17 cellular contexts compared by ENCODE assay signal in genomic region chr10:28897617-28898464, GRCh38.
DNase-seq lines count a peak whose midpoint lies in the region; ATAC-seq, FAIRE-seq and TF ChIP-seq lines count a peak whose summit lies in the region.
"Had no signal": no experiment of that assay in that cellular context is flagged by ENCODE, and none has a peak within 500 bp of the region (broad histone marks: within the 10 kb centered on the region; RNA-seq: fewer than 3 reads in every experiment).

No MANE protein-coding gene starts in this region.

- peaks cover 3% of the 10 kb centered on the region for H3K36me3 Mint-ChIP-seq in neural crest cell (ENCODE audit: low read depth)

- in situ Hi-C loops in K562 (cut with MboI) (no loop called here), ACHN (cut with HindIII; ENCODE audit: low pct_ligation_motif_present, low pct_unique_long_range_greater_than_20kb, low sequenced_read_pairs) (no loop called here)

- H3K9ac ChIP-seq in BLaER1 treated with 17β-estradiol and CSF1 and Interleukin-3, amounts not matched to agents 10 nM and 100 nM = peak overlapping the region in 2 of 11 experiments; percentile 14 to 40; a peak in 2 of 22 replicates
- no peak overlapping the region for H3K9ac ChIP-seq in K562 (ENCODE audit: insufficient read depth in 1 of 2, low read depth in 2 of 2, low read length in 2 of 2)

- H3K27ac Mint-ChIP-seq in neural crest cell (ENCODE audit: unreplicated experiment) = peak overlapping the region; percentile 79

- H4K20me1 ChIP-seq in BLaER1 treated with 17β-estradiol and CSF1 and Interleukin-3, amounts not matched to agents 10 nM and 100 nM = no peaks in the 10 kb centered on the region
- H4K20me1 ChIP-seq in K562 (replicated peaks; ENCODE audit: control insufficient read depth, insufficient read depth, low read length) = no peaks in the 10 kb centered on the region

- CTCF ChIA-PET in K562 (lab: Yijun Ruan, JAX; ENCODE audit: low intra/inter-chr PET ratio) = no interaction called here

- no peak for FAIRE-seq in K562 (lab: Jason Lieb, UNC)

- H3K79me2 ChIP-seq in K562 (ENCODE audit: control insufficient read depth, insufficient read depth, low read length) = no peaks in the 10 kb centered on the region

- H3K4me3 Mint-ChIP-seq in neural crest cell = peak overlapping the region; percentile 42

- H3K9me3 ChIP-seq in BLaER1 treated with 17β-estradiol and CSF1 and Interleukin-3, amounts not matched to agents 10 nM and 100 nM (replicated peaks in 1 of 11) = peaks cover 10 to 36% (median 15%) of the 10 kb centered on the region in 11 experiments; a peak in 19 of 22 replicates
- no peaks in the 10 kb centered on the region for H3K9me3 ChIP-seq in K562 (replicated peaks; ENCODE audit: control insufficient read depth, insufficient read depth, low read depth, low read length)
- H3K9me3 ChIP-seq in tibial artery = no peaks in the 10 kb centered on the region
- H3K9me3 ChIP-seq: psoas muscle, stomach had no signal

- peak overlapping the region; percentile 25 to 68 (median 60) for H3K4me2 ChIP-seq in BLaER1 treated with 17β-estradiol and CSF1 and Interleukin-3, amounts not matched to agents 10 nM and 100 nM
- no peak overlapping the region for H3K4me2 ChIP-seq in K562 (ENCODE audit: insufficient read depth, low read length)

- H3K36me3 ChIP-seq in BLaER1 treated with 17β-estradiol and CSF1 and Interleukin-3, amounts not matched to agents 10 nM and 100 nM = no peaks in the 10 kb centered on the region
- H3K36me3 ChIP-seq in K562 (ENCODE audit: control insufficient read depth, insufficient read depth, low read length) = no peaks in the 10 kb centered on the region
- no peaks in the 10 kb centered on the region for H3K36me3 ChIP-seq in tibial artery
- H3K36me3 ChIP-seq: stomach had no signal

- no peak for TF ChIP-seq RAD21 in K562 (CRISPR knock-in tag; conservative IDR thresholded peaks at IDR 0.05 in 1 of 2, IDR thresholded peaks at IDR 0.05 in 1 of 2)

- peak overlapping the region; percentile 77 for H2AFZ ChIP-seq in K562 (ENCODE audit: low read depth, low read length)

- no peak for DNase-seq in K562 (ENCODE audit: extremely low read depth in 1 of 4, low spot score in 3 of 4)
- peak; percentile 75 for DNase-seq in left cardiac atrium
- peak; percentile 18 for DNase-seq in neural crest cell (ENCODE audit: low read depth, low spot score)
- no peak for DNase-seq in ACHN
- no peak for DNase-seq in tibial artery
- DNase-seq in activated CD8-positive, alpha-beta memory T cell treated with anti-CD3 and anti-CD28 coated beads for 24 hours = no peak
- DNase-seq: aorta, dermis blood vessel endothelial cell, EL, IMR-90, NCI-H1048, psoas muscle, stomach had no signal

- no peaks in the 10 kb centered on the region for H3K9me1 ChIP-seq in K562 (ENCODE audit: control insufficient read depth, insufficient read depth, low read length)

- WGBS in K562 (ENCODE audit: insufficient coverage, low coverage, missing lambda C conversion rate) = 65% methylated on average over 23 of the region's 23 CpGs

- no peak for ATAC-seq in K562
- ATAC-seq in left cardiac atrium = peak; percentile 93 to 95
- no peak for ATAC-seq in HG03108 (IDR thresholded peaks at IDR 0.05; ENCODE audit: unreplicated experiment)
- ATAC-seq: esophagus mucosa, psoas muscle had no signal

- H3K27me3 Mint-ChIP-seq in neural crest cell (ENCODE audit: low read depth) = peaks cover 6% of the 10 kb centered on the region

- no peak overlapping the region for H3K4me3 ChIP-seq in BLaER1 treated with 17β-estradiol and CSF1 and Interleukin-3, amounts not matched to agents 10 nM and 100 nM
- H3K4me3 ChIP-seq in K562 = no peak overlapping the region
- H3K4me3 ChIP-seq in tibial artery = no peak overlapping the region
- H3K4me3 ChIP-seq: psoas muscle, stomach had no signal

- no peak for TF ChIP-seq EP300 in K562 (IDR thresholded peaks at IDR 0.05; ENCODE audit: low read length)

- TF ChIP-seq POLR2A in K562 (conservative IDR thresholded peaks at IDR 0.05) = no peak

- intact Hi-C loops in K562 (cut with micrococcal nuclease) (no loop called here), left cardiac atrium (cut with DNase I) (loop anchor here in 1 of 2 donors (2.0 to 5.0 kb wide), 3 partner anchors 57 to 221 kb away; partner anchors contain the start of gene BAMBI), tibial artery (cut with DNase I; ENCODE audit: low total_unique reads) (no loop called here)

- peaks cover 29% of the 10 kb centered on the region for H3K4me1 Mint-ChIP-seq in neural crest cell

- TF ChIP-seq CTCF in K562 (IDR thresholded peaks at IDR 0.05 in 2 of 3, conservative IDR thresholded peaks at IDR 0.05 in 1 of 3; ENCODE audit: insufficient read depth in 2 of 3, low read depth in 1 of 3, low read length in 3 of 3) (no peak), neural crest cell (conservative IDR thresholded peaks at IDR 0.05) (no peak), tibial artery (IDR thresholded peaks at IDR 0.05) (no peak)

- no peaks in the 10 kb centered on the region for H3K27me3 ChIP-seq in BLaER1 treated with 17β-estradiol and CSF1 and Interleukin-3, amounts not matched to agents 10 nM and 100 nM
- no peaks in the 10 kb centered on the region for H3K27me3 ChIP-seq in K562 (ENCODE audit: control insufficient read depth in 2 of 2, insufficient read depth in 2 of 2, low read length in 2 of 2)
- no peaks in the 10 kb centered on the region for H3K27me3 ChIP-seq in tibial artery
- H3K27me3 ChIP-seq: stomach had no signal

- H3K4me1 ChIP-seq in BLaER1 treated with 17β-estradiol and CSF1 and Interleukin-3, amounts not matched to agents 10 nM and 100 nM = peaks cover 6 to 18% (median 12%) of the 10 kb centered on the region in 10 experiments; a peak in 19 of 20 replicates
- peaks cover 0 to 4% of the 10 kb centered on the region in 2 experiments; a peak in 2 of 5 replicates for H3K4me1 ChIP-seq in K562 (replicated peaks in 1 of 2; ENCODE audit: control insufficient read depth in 2 of 2, insufficient read depth in 2 of 2, low read length in 2 of 2)
- H3K4me1 ChIP-seq in tibial artery = peaks cover 0 to 4% (median 3%) of the 10 kb centered on the region in 4 donors
- H3K4me1 ChIP-seq: psoas muscle had no signal

- BruUV-seq in K562 (replicated peaks; lab: Mats Ljungman, UMichigan) = no TSS peak

- H3K9me3 Mint-ChIP-seq in neural crest cell = peaks cover 3% of the 10 kb centered on the region

- POLR2A ChIA-PET in K562 (lab: Yijun Ruan, JAX) = interaction anchor here (1.0 kb wide), 1 partner anchor 216 kb away, joined by 3 read pairs; no protein-coding TSS in a partner anchor

- peak overlapping the region in 7 of 11 experiments; percentile 2 to 62 (median 49); a peak in 13 of 22 replicates for H3K27ac ChIP-seq in BLaER1 treated with 17β-estradiol and CSF1 and Interleukin-3, amounts not matched to agents 10 nM and 100 nM
- no peak overlapping the region for H3K27ac ChIP-seq in K562 (ENCODE audit: extremely low read depth, low read depth, low read length)
- H3K27ac ChIP-seq in tibial artery = no peak overlapping the region
- H3K27ac ChIP-seq: psoas muscle, RWPE1, stomach had no signal

TF ChIP-seq in K562, 482 proteins besides CTCF, POLR2A, EP300 and RAD21 (continues in another document):
- no peak for TF ChIP-seq RBM25 (IDR thresholded peaks at IDR 0.05; ENCODE audit: low read depth, low read length, severe bottlenecking)
- TF ChIP-seq L3MBTL2 (IDR thresholded peaks at IDR 0.05) = peak; percentile 64
- no peak for TF ChIP-seq ZNF184 (CRISPR knock-in tag; IDR thresholded peaks at IDR 0.05)
- no peak for TF ChIP-seq ZNF699 (CRISPR knock-in tag; IDR thresholded peaks at IDR 0.05; ENCODE audit: insufficient replicate concordance)
- no peak for TF ChIP-seq SAP30 (IDR thresholded peaks at IDR 0.05; ENCODE audit: borderline replicate concordance, insufficient read depth, low read depth, low read length, poor library complexity, severe bottlenecking)
- no peak for TF ChIP-seq ZKSCAN8 (CRISPR knock-in tag; IDR thresholded peaks at IDR 0.05)
- TF ChIP-seq MEF2D (tag; conservative IDR thresholded peaks at IDR 0.05; ENCODE audit: low read depth) = no peak
- TF ChIP-seq PKNOX1 (IDR thresholded peaks at IDR 0.05) = no peak
- TF ChIP-seq BCOR (IDR thresholded peaks at IDR 0.05) = no peak
- no peak for TF ChIP-seq ATF1 (CRISPR knock-in tag; IDR thresholded peaks at IDR 0.05)
- no peak for TF ChIP-seq ATF1 (tag; IDR thresholded peaks at IDR 0.05)
- TF ChIP-seq CTCFL (IDR thresholded peaks at IDR 0.05; ENCODE audit: borderline replicate concordance, insufficient read depth, low read depth, low read length, poor library complexity, severe bottlenecking) = no peak
- no peak for TF ChIP-seq GTF2A2 (tag; IDR thresholded peaks at IDR 0.05)

Comparison
In these comparisons a context has a peak if more than half of its experiments do, and no peak if none do; other contexts are left out.
1. H3K27ac ChIP-seq: peak in BLaER1 treated with 17β-estradiol and CSF1 and Interleukin-3, amounts not matched to agents 10 nM and 100 nM (7 of 11); none in K562 (single experiment) and tibial artery (0 of 2).
2. ATAC-seq: peak in left cardiac atrium (2 of 2); none in K562 (single experiment) and HG03108 (single experiment).
3. DNase-seq: peak in left cardiac atrium (single experiment) and neural crest cell (single experiment); none in K562 (0 of 4), ACHN (single experiment), tibial artery (0 of 2) and activated CD8-positive, alpha-beta memory T cell treated with anti-CD3 and anti-CD28 coated beads for 24 hours (single experiment).